11 cellular contexts compared by ENCODE assay signal in genomic region chr11:130765951-130766649, GRCh38.
DNase-seq lines count a peak whose midpoint lies in the region; ATAC-seq and TF ChIP-seq lines count a peak whose summit lies in the region.
"Had no signal": no experiment of that assay in that cellular context is flagged by ENCODE, and none has a peak within 500 bp of the region (broad histone marks: within the 10 kb centered on the region; RNA-seq: fewer than 3 reads in every experiment).

No MANE protein-coding gene starts in this region.

- no peak overlapping the region for H3K4me3 ChIP-seq in GM12864 (ENCODE audit: low read depth, low read length)

- TF ChIP-seq CTCF in GM12864 (IDR thresholded peaks at IDR 0.05; ENCODE audit: low read depth, low read length, missing control alignments), result no peak

- peak; percentile 89 for ATAC-seq in GM19438 (IDR thresholded peaks at IDR 0.05; ENCODE audit: low read depth, unreplicated experiment)
- peak; percentile 74 for ATAC-seq in HG03097 (IDR thresholded peaks at IDR 0.05; ENCODE audit: low FRiP score, unreplicated experiment)

- intact Hi-C loops in head of caudate nucleus (cut with DNase I), result no loop called here

- DNase-seq in GM12864 (ENCODE audit: low read depth) (peak; percentile 21), brain pericyte (ENCODE audit: low read depth, low spot score) (peak; percentile 67), KG1 (lab: John Stamatoyannopoulos, UW) (no peak), head of caudate nucleus (no peak), AG08396 (ENCODE audit: low spot score) (no peak), DMS79 treated with DMSO at 0.1 percent for 48 hours (lab: John Stamatoyannopoulos, UW) (no peak)
- DNase-seq: activated T-cell treated with anti-CD3 and anti-CD28 coated beads, Interleukin-2, amount 50 U/mL, for 48 hours; CD4-positive, alpha-beta memory T cell; NCI-H526 had no signal

Comparison
In these comparisons a context has a peak if more than half of its experiments do, and no peak if none do; other contexts are left out.
1. DNase-seq: peak in GM12864 (single experiment) and brain pericyte (single experiment); none in KG1 (single experiment), head of caudate nucleus (0 of 42), AG08396 (single experiment) and DMS79 treated with DMSO at 0.1 percent for 48 hours (single experiment).